Comparison of ENCODE assay signal across 11 cellular contexts in the genomic region with DNA sequence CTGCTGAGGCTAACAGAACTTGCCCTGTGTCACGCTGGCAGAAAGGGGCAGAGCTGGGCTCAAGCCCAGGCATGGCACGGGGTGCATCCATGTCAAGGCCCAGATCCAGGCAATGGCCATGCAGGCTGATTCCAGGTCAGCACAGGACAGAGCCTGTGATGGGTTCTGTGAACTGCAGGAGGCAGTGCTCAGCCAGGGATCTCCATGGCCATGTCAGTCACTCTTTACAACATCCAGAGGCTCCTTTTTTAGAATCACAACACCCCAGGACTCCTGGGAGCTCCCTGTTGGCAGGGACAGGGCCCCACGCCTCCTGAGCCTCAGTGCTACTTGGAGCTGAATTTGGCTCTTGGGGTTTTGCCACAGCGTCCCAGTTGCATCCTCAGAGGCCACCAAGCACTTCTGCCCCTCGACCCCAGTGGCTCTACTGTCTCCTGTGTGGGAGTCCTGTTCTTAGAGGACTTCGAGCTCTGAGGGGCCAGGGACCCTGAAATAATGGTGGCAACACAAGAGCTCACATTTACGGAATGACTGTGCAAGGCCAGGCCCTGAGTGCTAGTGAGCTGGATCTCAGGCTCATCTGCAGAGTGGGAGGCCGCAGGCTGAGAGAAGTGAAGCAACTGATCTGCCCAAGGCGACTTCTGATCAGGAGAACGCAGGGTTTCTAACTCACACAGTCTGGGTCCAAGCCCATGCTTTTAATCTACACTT.
DNase-seq lines count a peak whose midpoint lies in the region; ATAC-seq and TF ChIP-seq lines count a peak whose summit lies in the region.
"Had no signal": no experiment of that assay in that cellular context is flagged by ENCODE, and none has a peak within 500 bp of the region (broad histone marks: within the 10 kb centered on the region; RNA-seq: fewer than 3 reads in every experiment).

No MANE protein-coding gene starts in this region.

- ATAC-seq in Panc1 (peak; percentile 62; the same call in 1 of the 2 replicates), mucosa of descending colon (peak; percentile 58)

- H3K4me1 ChIP-seq in Panc1 (ENCODE audit: control insufficient read depth, insufficient read depth, low read length), result no peaks in the 10 kb centered on the region
- H3K4me1 ChIP-seq in mucosa of descending colon (ENCODE audit: low read depth), result no peaks in the 10 kb centered on the region
- H3K4me1 ChIP-seq in A673 (ENCODE audit: insufficient read depth, low read length, poor library complexity, severe bottlenecking), result no peaks in the 10 kb centered on the region

- no peaks in the 10 kb centered on the region for H3K4me1 Mint-ChIP-seq in CD14-positive monocyte
- H3K4me1 Mint-ChIP-seq: CD4-positive, CD25-positive, alpha-beta regulatory T cell had no signal

- H3K36me3 ChIP-seq in Panc1 (ENCODE audit: control insufficient read depth, insufficient read depth, low read length), result no peaks in the 10 kb centered on the region
- H3K36me3 ChIP-seq in mucosa of descending colon (ENCODE audit: low read depth), result no peaks in the 10 kb centered on the region
- H3K36me3 ChIP-seq in A673 (ENCODE audit: insufficient read depth, low read length, poor library complexity, severe bottlenecking), result no peaks in the 10 kb centered on the region

- POLR2A ChIA-PET in Panc1 (lab: Charles Lee), result no interaction called here
- POLR2A ChIA-PET in A673 (lab: Charles Lee; ENCODE audit: low non-redundant PET), result no interaction called here

- H3K27ac ChIP-seq in Panc1 (ENCODE audit: low read length) (no peak overlapping the region), A673 (ENCODE audit: low read depth, low read length, poor library complexity, severe bottlenecking) (no peak overlapping the region)

- no peaks in the 10 kb centered on the region for H3K36me3 Mint-ChIP-seq in CD14-positive monocyte
- H3K36me3 Mint-ChIP-seq: activated CD4-positive, alpha-beta memory T cell treated with anti-CD3 and anti-CD28 coated beads for 36 hours; CD4-positive, CD25-positive, alpha-beta regulatory T cell had no signal

- peaks cover 5 to 12% (median 12%) of the 10 kb centered on the region in 3 donors for H3K27me3 Mint-ChIP-seq in CD14-positive monocyte (ENCODE audit: low read depth in 3 of 3)
- H3K27me3 Mint-ChIP-seq: CD4-positive, CD25-positive, alpha-beta regulatory T cell had no signal

- no TSS peak for BruUV-seq in Panc1 (replicated peaks; lab: Mats Ljungman, UMichigan)
- no TSS peak for BruUV-seq in A673 (replicated peaks; lab: Mats Ljungman, UMichigan)

- in situ Hi-C loops in Panc1 (cut with HindIII; ENCODE audit: low pct_unique_long_range_greater_than_20kb, low sequenced_read_pairs), result no loop called here

- H3K4me3 ChIP-seq in Panc1 (ENCODE audit: low read depth in 2 of 2, low read length in 2 of 2) (no peak overlapping the region), mucosa of descending colon (no peak overlapping the region), A673 (ENCODE audit: low read depth, low read length, poor library complexity, severe bottlenecking) (no peak overlapping the region)

- H3K9me3 ChIP-seq in Panc1 (ENCODE audit: control insufficient read depth, insufficient read depth, low read depth, low read length), result no peaks in the 10 kb centered on the region
- H3K9me3 ChIP-seq in mucosa of descending colon, result no peaks in the 10 kb centered on the region
- no peaks in the 10 kb centered on the region for H3K9me3 ChIP-seq in A673 (ENCODE audit: low read depth, low read length, poor library complexity, severe bottlenecking)

- TF ChIP-seq CTCF in Panc1 (IDR thresholded peaks at IDR 0.05) (no peak), mucosa of descending colon (IDR thresholded peaks at IDR 0.05) (no peak), CD14-positive monocyte (IDR thresholded peaks at IDR 0.05) (no peak), A673 (conservative IDR thresholded peaks at IDR 0.05; ENCODE audit: low read depth, low read length) (no peak)

- no peaks in the 10 kb centered on the region for H3K9me3 Mint-ChIP-seq in CD14-positive monocyte
- H3K9me3 Mint-ChIP-seq: activated CD4-positive, alpha-beta memory T cell treated with anti-CD3 and anti-CD28 coated beads for 36 hours had no signal

- H3K4me3 Mint-ChIP-seq in CD14-positive monocyte, result no peak overlapping the region
- H3K4me3 Mint-ChIP-seq: activated CD4-positive, alpha-beta memory T cell treated with anti-CD3 and anti-CD28 coated beads for 36 hours; CD4-positive, CD25-positive, alpha-beta regulatory T cell had no signal

- no peak overlapping the region for H3K27ac Mint-ChIP-seq in CD14-positive monocyte
- H3K27ac Mint-ChIP-seq: activated CD4-positive, alpha-beta memory T cell treated with anti-CD3 and anti-CD28 coated beads for 36 hours; CD4-positive, CD25-positive, alpha-beta regulatory T cell had no signal

- intact Hi-C loops in Panc1 (cut with micrococcal nuclease; ENCODE audit: unreplicated experiment), result no loop called here
- intact Hi-C loops in mucosa of descending colon (cut with DNase I, micrococcal nuclease), result no loop called here
- intact Hi-C loops in CD14-positive monocyte (cut with micrococcal nuclease), result no loop called here
- intact Hi-C loops in A673 (cut with micrococcal nuclease; ENCODE audit: unreplicated experiment), result no loop called here

- H3K27me3 ChIP-seq in Panc1 (ENCODE audit: control insufficient read depth, insufficient read depth, low read length) (no peaks in the 10 kb centered on the region), A673 (replicated peaks; ENCODE audit: insufficient read depth, low read depth, low read length, poor library complexity) (peaks cover 16% of the 10 kb centered on the region)

- CTCF ChIA-PET in Panc1 (lab: Charles Lee), result interaction anchor here (0.5 to 1.4 kb wide), 2 partner anchors 9 to 60 kb away, joined by 4 to 8 read pairs; no protein-coding TSS in a partner anchor
- CTCF ChIA-PET in A673 (lab: Charles Lee), result no interaction called here

- DNase-seq in ELF-1 (ENCODE audit: low read depth, low spot score) (peak; percentile 64), Panc1 (ENCODE audit: low read depth, low spot score) (no peak), fibroblast of gingiva (ENCODE audit: low read depth) (peak; percentile 9), mucosa of descending colon (peak in 1 of 3 donors; percentile 19), CD14-positive monocyte (ENCODE audit: low spot score) (no peak), A673 (ENCODE audit: low spot score) (no peak), GOT3 (lab: John Stamatoyannopoulos, UW) (no peak)
- no peak for DNase-seq in activated naive CD4-positive, alpha-beta T cell treated with anti-CD3 and anti-CD28 coated beads, Interleukin-2, amount 50 U/mL, for 16 hours
- DNase-seq: activated CD4-positive, alpha-beta memory T cell treated with anti-CD3 and anti-CD28 coated beads for 36 hours; CD4-positive, CD25-positive, alpha-beta regulatory T cell; SW 1271 had no signal

Comparison
In these comparisons a context has a peak if more than half of its experiments do, and no peak if none do; other contexts are left out.
1. DNase-seq: peak in ELF-1 (single experiment) and fibroblast of gingiva (single experiment); none in Panc1 (single experiment), CD14-positive monocyte (single experiment), A673 (single experiment), GOT3 (single experiment) and activated naive CD4-positive, alpha-beta T cell treated with anti-CD3 and anti-CD28 coated beads, Interleukin-2, amount 50 U/mL, for 16 hours (single experiment).